11 cellular contexts compared by ENCODE assay signal in genomic region chr4:3868146-3868840, GRCh38.
DNase-seq lines count a peak whose midpoint lies in the region; ATAC-seq and TF ChIP-seq lines count a peak whose summit lies in the region.
"Had no signal": no experiment of that assay in that cellular context is flagged by ENCODE, and none has a peak within 500 bp of the region (broad histone marks: within the 10 kb centered on the region; RNA-seq: fewer than 3 reads in every experiment).

No MANE protein-coding gene starts in this region.

- H3K36me3 ChIP-seq in liver (ENCODE audit: control insufficient read depth in 4 of 4, insufficient read depth in 3 of 4, low read depth in 1 of 4, low read length in 3 of 4) (no peaks in the 10 kb centered on the region), body of pancreas (replicated peaks in 1 of 2; ENCODE audit: insufficient read depth in 1 of 2, low read depth in 2 of 2) (no peaks in the 10 kb centered on the region)

- H3K27ac ChIP-seq in liver (ENCODE audit: low read depth in 1 of 2, low read length in 2 of 2), result no peak overlapping the region
- H3K27ac ChIP-seq in body of pancreas, result no peak overlapping the region

- in situ Hi-C loops in KBM-7 (cut with MboI; ENCODE audit: low pct_unique_long_range_greater_than_20kb, low sequenced_read_pairs), result no loop called here

- H3K4me3 ChIP-seq in liver (ENCODE audit: low read depth in 1 of 3, low read length in 3 of 3) (no peak overlapping the region), body of pancreas (no peak overlapping the region)

- H3K9ac ChIP-seq in liver (ENCODE audit: low read depth in 1 of 2, low read length in 2 of 2), result no peak overlapping the region

- H3K9me3 ChIP-seq in liver (ENCODE audit: control insufficient read depth in 4 of 4, low read length in 3 of 4), result no peaks in the 10 kb centered on the region
- no peaks in the 10 kb centered on the region for H3K9me3 ChIP-seq in body of pancreas

- DNase-seq in Daoy (ENCODE audit: low read depth) (peak; percentile 37), KBM-7 (peak; percentile 14), amniotic epithelial cell (ENCODE audit: low read depth) (peak; percentile 4), body of pancreas (no peak), NCI-H226 (no peak)
- DNase-seq: activated CD4-positive, alpha-beta T cell treated with anti-CD3 and anti-CD28 coated beads, Interleukin-2, amount 50 U/mL, for 4 hours; Calu3; NCI-H1436 treated with DMSO at 0.1 percent for 48 hours had no signal

- ATAC-seq in body of pancreas (no peak), HG03039 (IDR thresholded peaks at IDR 0.05; ENCODE audit: unreplicated experiment) (no peak)
- ATAC-seq: stimulated activated memory B cell treated with anti-CD40 and anti-IgM and Interleukin-4, amounts not matched to agents 10 μg/mL and 1 μg/mL and 100 μg/mL, for 72 hours had no signal

- TF ChIP-seq CTCF in liver (IDR thresholded peaks at IDR 0.05; ENCODE audit: low read depth, low read length, missing input control), result no peak
- no peak for TF ChIP-seq CTCF in body of pancreas (IDR thresholded peaks at IDR 0.05)

- H3K4me1 ChIP-seq in liver (ENCODE audit: control insufficient read depth in 4 of 4, insufficient read depth in 4 of 4, low read length in 3 of 4), result peaks cover 0 to 6% (median 3%) of the 10 kb centered on the region in 4 donors
- no peaks in the 10 kb centered on the region for H3K4me1 ChIP-seq in body of pancreas

- peaks cover 0 to 7% (median 3%) of the 10 kb centered on the region in 4 donors for H3K27me3 ChIP-seq in liver (ENCODE audit: control insufficient read depth in 4 of 4, insufficient read depth in 4 of 4, low read length in 3 of 4)
- no peaks in the 10 kb centered on the region for H3K27me3 ChIP-seq in body of pancreas

- no peak for TF ChIP-seq POLR2A in body of pancreas (IDR thresholded peaks at IDR 0.05)

- no peak for TF ChIP-seq RAD21 in liver (IDR thresholded peaks at IDR 0.05)

- intact Hi-C loops in body of pancreas (cut with DNase I), result no loop called here

- WGBS in liver, result 79% methylated on average over 18 of the region's 18 CpGs
- 64 to 68% methylated on average over 4 to 18 of the region's 18 CpGs for WGBS in body of pancreas, 2 donors

TF ChIP-seq in liver, 16 proteins besides CTCF, POLR2A, EP300 and RAD21:
- TF ChIP-seq RXRA (IDR thresholded peaks at IDR 0.05), result no peak
- peak; percentile 82 for TF ChIP-seq REST (IDR thresholded peaks at IDR 0.05)
- TF ChIP-seq EGR1 (IDR thresholded peaks at IDR 0.05; ENCODE audit: low read depth in 2 of 2), result no peak

Comparison
In these comparisons a context has a peak if more than half of its experiments do, and no peak if none do; other contexts are left out.
1. DNase-seq: peak in Daoy (single experiment), KBM-7 (single experiment) and amniotic epithelial cell (single experiment); none in body of pancreas (0 of 4) and NCI-H226 (single experiment).